In genomic region chr7:100890640-100891521, GRCh38 we compare ENCODE assay signal across 8 cellular contexts. TPM values are rescaled to one million over a fixed set of nuclear protein-coding genes. Genes with fewer than 3 reads are reported as not detected.
DNase-seq lines count a peak whose midpoint lies in the region; ATAC-seq and TF ChIP-seq lines count a peak whose summit lies in the region.

No MANE protein-coding gene starts in this region.

- peak overlapping the region; percentile 86 to 93 (median 90) for H3K4me3 Mint-ChIP-seq in naive B cell

- H3K9ac ChIP-seq in Karpas-422 (ENCODE audit: low read length), result peak overlapping the region; percentile 78

- H3K4me1 Mint-ChIP-seq in naive B cell, result peaks cover 49 to 55% (median 50%) of the 10 kb centered on the region in 3 donors

- H3K4me1 ChIP-seq in BE2C, result peaks cover 10% of the 10 kb centered on the region; the same call in 1 of the 2 replicates
- peaks cover 46% of the 10 kb centered on the region for H3K4me1 ChIP-seq in Karpas-422 (ENCODE audit: low read length)

- ATAC-seq in naive B cell (ENCODE audit: low read depth in 2 of 2) (no peak), HG02884 (IDR thresholded peaks at IDR 0.05; ENCODE audit: unreplicated experiment) (no peak), HG03280 (IDR thresholded peaks at IDR 0.05; ENCODE audit: unreplicated experiment) (no peak), HG02678 (IDR thresholded peaks at IDR 0.05; ENCODE audit: unreplicated experiment) (no peak)

- H3K4me2 ChIP-seq in Karpas-422 (ENCODE audit: low read depth, low read length, poor library complexity, severe bottlenecking), result peak overlapping the region; percentile 85

- DNase-seq in BE2C (no peak), Karpas-422 (no peak), coronary artery (ENCODE audit: low spot score) (no peak), naive B cell (no peak), SW480 (ENCODE audit: low spot score) (no peak)

- H3K9me3 Mint-ChIP-seq in naive B cell, result peaks cover 0 to 2% (median 0%) of the 10 kb centered on the region in 7 donors

- H3K36me3 Mint-ChIP-seq in naive B cell, result peaks cover 6 to 23% of the 10 kb centered on the region in 2 donors

- H3K79me2 ChIP-seq in Karpas-422 (ENCODE audit: low read length), result peaks cover 16% of the 10 kb centered on the region

- TF ChIP-seq CTCF in BE2C (IDR thresholded peaks at IDR 0.05; ENCODE audit: low read depth, low read length), result no peak
- TF ChIP-seq CTCF in coronary artery (IDR thresholded peaks at IDR 0.05), result no peak

- no peaks in the 10 kb centered on the region for H3K9me2 ChIP-seq in Karpas-422 (replicated peaks; ENCODE audit: insufficient read depth, low read length)

- peaks cover 11 to 50% (median 44%) of the 10 kb centered on the region in 3 donors for H3K27me3 Mint-ChIP-seq in naive B cell

- peaks cover 8% of the 10 kb centered on the region for H3K27me3 ChIP-seq in BE2C
- H3K27me3 ChIP-seq in Karpas-422 (ENCODE audit: low read length), result no peaks in the 10 kb centered on the region

- H4K20me1 ChIP-seq in Karpas-422 (ENCODE audit: insufficient read depth, low read depth, low read length), result no peaks in the 10 kb centered on the region

- H3K9me3 ChIP-seq in BE2C (no peaks in the 10 kb centered on the region), Karpas-422 (ENCODE audit: low read length) (no peaks in the 10 kb centered on the region)

- H3K36me3 ChIP-seq in BE2C (peaks cover 35% of the 10 kb centered on the region), Karpas-422 (ENCODE audit: insufficient read depth, low read length) (peaks cover 22% of the 10 kb centered on the region)

- H3K27ac ChIP-seq in Karpas-422 (ENCODE audit: low read length), result no peak overlapping the region
- H3K27ac ChIP-seq in coronary artery, result peak overlapping the region; percentile 57 to 98

- H3K27ac Mint-ChIP-seq in naive B cell, result peak overlapping the region in 2 of 6 donors; percentile 31 to 51

- 0 out of 2 replicates have a peak overlapping the region, but pooled peaks have one; percentile 73 for H2AFZ ChIP-seq in Karpas-422 (ENCODE audit: low read length)

- peak overlapping the region; percentile 62 for H3K4me3 ChIP-seq in BE2C (ENCODE audit: low read depth, low read length)
- H3K4me3 ChIP-seq in Karpas-422 (ENCODE audit: low read length), result peak overlapping the region; percentile 69
- peak overlapping the region; percentile 86 for H3K4me3 ChIP-seq in coronary artery

RNA-seq across cellular contexts. Expression of gene UFSP1, which starts 1.4 kb away (rescaled TPM):
- 28.6 TPM for polyA plus RNA-seq in BE2C (2012; ENCODE audit: insufficient read depth, insufficient read length, low read depth)
- total RNA-seq in Karpas-422 (2014; rRNA removed; shearing (Covaris generic); ENCODE audit: low replicate concordance), result 3.3 and 17.2 TPM in 2 replicates
- 1 to 10 TPM in 3 of 6 donors, under 1 TPM in 2, not detected in 1; 0.34 to 2.5 (median 1.7) TPM for polyA plus RNA-seq in naive B cell (ENCODE audit: low read depth in 6 of 6)

RNA-seq across cellular contexts. Expression of gene ACHE, which starts 4.8 kb away (rescaled TPM):
- 1.9 TPM for polyA plus RNA-seq in BE2C (2012; ENCODE audit: insufficient read depth, insufficient read length, low read depth)
- total RNA-seq in Karpas-422 (2014; rRNA removed; shearing (Covaris generic); ENCODE audit: low replicate concordance), result not detected in 2 replicates
- under 1 TPM in 2 of 6 donors, not detected in 4; 0.55 to 0.92 TPM for polyA plus RNA-seq in naive B cell (ENCODE audit: low read depth in 6 of 6)

RNA-seq across cellular contexts. Expression of gene SRRT, which starts 16.0 kb away (rescaled TPM):
- polyA plus RNA-seq in BE2C (2012; ENCODE audit: insufficient read depth, insufficient read length, low read depth), result 446 TPM
- 65.8 and 103 TPM in 2 replicates for total RNA-seq in Karpas-422 (2014; rRNA removed; shearing (Covaris generic); ENCODE audit: low replicate concordance)
- polyA plus RNA-seq in naive B cell (ENCODE audit: low read depth in 6 of 6), result 10 to 100 TPM; 17.5 to 79.0 (median 46.0) TPM

RNA-seq across cellular contexts. Expression of gene TRIP6, which starts 23.7 kb away (rescaled TPM):
- 4.3 TPM for polyA plus RNA-seq in BE2C (2012; ENCODE audit: insufficient read depth, insufficient read length, low read depth)
- 19.5 and 30.5 TPM in 2 replicates for total RNA-seq in Karpas-422 (2014; rRNA removed; shearing (Covaris generic); ENCODE audit: low replicate concordance)
- 1 to 10 TPM; 2.1 to 5.7 (median 3.4) TPM for polyA plus RNA-seq in naive B cell (ENCODE audit: low read depth in 6 of 6)

RNA-seq across cellular contexts. Expression of gene SLC12A9, which starts 38.4 kb away (rescaled TPM):
- 60.4 TPM for polyA plus RNA-seq in BE2C (2012; ENCODE audit: insufficient read depth, insufficient read length, low read depth)
- total RNA-seq in Karpas-422 (2014; rRNA removed; shearing (Covaris generic); ENCODE audit: low replicate concordance), result 21.0 and 33.9 TPM in 2 replicates
- 10 to 100 TPM in 4 of 6 donors, 1 to 10 TPM in 2; 7.8 to 13.1 (median 11.5) TPM for polyA plus RNA-seq in naive B cell (ENCODE audit: low read depth in 6 of 6)
